In genomic region chr1:193189442-193190095, GRCh38 we compare ENCODE assay signal across 21 cellular contexts. TPM values are rescaled to one million over a fixed set of nuclear protein-coding genes. Genes with fewer than 3 reads are reported as not detected.
DNase-seq lines count a peak whose midpoint lies in the region; ATAC-seq and FAIRE-seq lines count a peak whose summit lies in the region.
"Had no signal": no experiment of that assay in that cellular context is flagged by ENCODE, and none has a peak within 500 bp of the region (broad histone marks: within the 10 kb centered on the region; RNA-seq: fewer than 3 reads in every experiment).

No MANE protein-coding gene starts in this region.

- H3K36me3 Mint-ChIP-seq in T-helper 17 cell (ENCODE audit: low read depth): no peaks in the 10 kb centered on the region

- peaks cover 1% of the 10 kb centered on the region for H3K36me3 ChIP-seq in H7 (replicated peaks; ENCODE audit: control insufficient read depth, insufficient read depth, low read length)
- H3K36me3 ChIP-seq: cardiac muscle cell, transverse colon had no signal

- ATAC-seq in T-helper 17 cell (no peak), right cardiac atrium (peak; percentile 56 to 57)
- ATAC-seq: stimulated activated naive CD8-positive, alpha-beta T cell treated with anti-CD3 and anti-CD28 coated beads, Interleukin-15, Interleukin-2, amounts not matched to agents 100 U/mL and 50 U/mL, for 24 hours had no signal

- H3K4me1 Mint-ChIP-seq in T-helper 17 cell: peaks cover 30% of the 10 kb centered on the region

- H3K27me3 Mint-ChIP-seq in T-helper 17 cell: no peaks in the 10 kb centered on the region
- H3K27me3 Mint-ChIP-seq: activated CD4-positive, alpha-beta T cell treated with anti-CD3 and anti-CD28 coated beads, Interleukin-2, amount 10 ng/mL, durations not matched to agents 24 days and 14 days had no signal

- intact Hi-C loops in right cardiac atrium (cut with DNase I): loop anchor here in 3 of 4 donors (5.0 to 10.0 kb wide), 3 partner anchors 468 to 1105 kb away; no protein-coding TSS in a partner anchor

- DNase-seq in DMS53 (lab: John Stamatoyannopoulos, UW) (peak; percentile 17), DMS53 treated with DMSO at 0.1 percent for 48 hours (lab: John Stamatoyannopoulos, UW; ENCODE audit: unreplicated experiment) (no peak), T-helper 17 cell (no peak), right cardiac atrium (peak in 1 of 3 donors; percentile 29), superior temporal gyrus (ENCODE audit: extremely low spot score) (peak; percentile 54), H7 (no peak), AG20443 (ENCODE audit: low spot score) (no peak), GM19239 (ENCODE audit: insufficient read length, low spot score) (no peak)
- DNase-seq: activated CD4-positive, alpha-beta T cell treated with anti-CD3 and anti-CD28 coated beads, Interleukin-2, amount 10 ng/mL, durations not matched to agents 24 days and 14 days; activated CD8-positive, alpha-beta memory T cell treated with anti-CD3 and anti-CD28 coated beads, Interleukin-2, amount 50 U/mL, for 4 hours; activated effector memory CD4-positive, alpha-beta T cell treated with anti-CD3 and anti-CD28 coated beads, Interleukin-2, amount 50 U/mL, for 16 hours; KG1; NCI-H1092; NCI-H2029 treated with DMSO at 0.1 percent for 48 hours; NCI-H510A; stimulated activated CD4-positive, alpha-beta T cell treated with anti-CD3 and anti-CD28 coated beads, Interleukin-2, amount 100 ng/mL, for 24 hours; stimulated activated naive CD8-positive, alpha-beta T cell treated with anti-CD3 and anti-CD28 coated beads, Interleukin-15, Interleukin-2, amounts not matched to agents 100 U/mL and 50 U/mL, for 24 hours; transverse colon had no signal

- H3K27me3 ChIP-seq in right cardiac atrium (ENCODE audit: control insufficient read depth, insufficient read depth) (no peaks in the 10 kb centered on the region), H7 (ENCODE audit: control insufficient read depth, insufficient read depth, low read length) (no peaks in the 10 kb centered on the region)
- H3K27me3 ChIP-seq: cardiac muscle cell, esophagus muscularis mucosa, transverse colon had no signal

- H3K4me3 ChIP-seq in right cardiac atrium (ENCODE audit: low read length): no peak overlapping the region
- H3K4me3 ChIP-seq in H7 (ENCODE audit: insufficient read depth, low read depth, low read length): no peak overlapping the region
- H3K4me3 ChIP-seq: cardiac muscle cell, esophagus muscularis mucosa, transverse colon had no signal

- FAIRE-seq in GM19239 (lab: Jason Lieb, UNC): no peak
- FAIRE-seq: GM12891 had no signal

- H3K27ac ChIP-seq in right cardiac atrium (ENCODE audit: low read length): no peak overlapping the region
- H3K27ac ChIP-seq: cardiac muscle cell, esophagus muscularis mucosa had no signal

- H3K4me1 ChIP-seq in right cardiac atrium (ENCODE audit: control insufficient read depth, insufficient read depth, low read length): no peaks in the 10 kb centered on the region

- WGBS in right cardiac atrium: 54% methylated on average over 3 of the region's 3 CpGs

- peak overlapping the region; percentile 91 for H3K27ac Mint-ChIP-seq in T-helper 17 cell
- H3K27ac Mint-ChIP-seq: activated CD4-positive, alpha-beta T cell treated with anti-CD3 and anti-CD28 coated beads, Interleukin-2, amount 10 ng/mL, durations not matched to agents 24 days and 14 days had no signal

- H3K9me3 ChIP-seq in T-helper 17 cell (ENCODE audit: control insufficient read depth, low read length, poor library complexity, severe bottlenecking): no peaks in the 10 kb centered on the region
- H3K9me3 ChIP-seq in right cardiac atrium (ENCODE audit: control insufficient read depth, low read length): no peaks in the 10 kb centered on the region
- H3K9me3 ChIP-seq: esophagus muscularis mucosa had no signal

- H3K4me3 Mint-ChIP-seq in T-helper 17 cell: no peak overlapping the region
- H3K4me3 Mint-ChIP-seq: activated CD4-positive, alpha-beta T cell treated with anti-CD3 and anti-CD28 coated beads, Interleukin-2, amount 10 ng/mL, durations not matched to agents 24 days and 14 days had no signal

RNA-seq across cellular contexts. Expression of gene B3GALT2, which starts 3.2 kb away (rescaled TPM):
- total RNA-seq in T-helper 17 cell: 1 to 10 TPM; 3.3 to 6.0 TPM
- 10 to 100 TPM; 36.4 to 73.5 (median 57.0) TPM for total RNA-seq in right cardiac atrium
- 25.5 TPM for polyA plus RNA-seq in right cardiac atrium
- not detected in 2 replicates for total RNA-seq in H7 (2014; rRNA removed; shearing (Covaris generic))

Comparison
In these comparisons a context has a peak if more than half of its experiments do, and no peak if none do; other contexts are left out.
1. DNase-seq: peak in DMS53 (single experiment) and superior temporal gyrus (single experiment); none in DMS53 treated with DMSO at 0.1 percent for 48 hours (single experiment), T-helper 17 cell (0 of 3), H7 (single experiment), AG20443 (single experiment) and GM19239 (single experiment).
2. RNA of gene B3GALT2, which starts 3.2 kb away (total RNA-seq): 36.4 to 73.5 TPM in right cardiac atrium; 3.3 to 6.0 TPM in T-helper 17 cell and not detected in H7; every median in the first group is over 4 times any median in the second.